Comparison of ENCODE assay signal across 1 cellular context in genomic region chr19:885536-886224, GRCh38.
A peak's percentile ranks its signal among the peaks of the same experiment; 100 is the strongest.
TF ChIP-seq lines count a peak whose summit lies in the region.

No MANE protein-coding gene starts in this region.

TF ChIP-seq in HepG2, 621 proteins besides CTCF, POLR2A, EP300 and RAD21:
- no peak for TF ChIP-seq ZNF570 (CRISPR knock-in tag; IDR thresholded peaks at IDR 0.05; ENCODE audit: borderline replicate concordance)
- TF ChIP-seq, protein P1, sequence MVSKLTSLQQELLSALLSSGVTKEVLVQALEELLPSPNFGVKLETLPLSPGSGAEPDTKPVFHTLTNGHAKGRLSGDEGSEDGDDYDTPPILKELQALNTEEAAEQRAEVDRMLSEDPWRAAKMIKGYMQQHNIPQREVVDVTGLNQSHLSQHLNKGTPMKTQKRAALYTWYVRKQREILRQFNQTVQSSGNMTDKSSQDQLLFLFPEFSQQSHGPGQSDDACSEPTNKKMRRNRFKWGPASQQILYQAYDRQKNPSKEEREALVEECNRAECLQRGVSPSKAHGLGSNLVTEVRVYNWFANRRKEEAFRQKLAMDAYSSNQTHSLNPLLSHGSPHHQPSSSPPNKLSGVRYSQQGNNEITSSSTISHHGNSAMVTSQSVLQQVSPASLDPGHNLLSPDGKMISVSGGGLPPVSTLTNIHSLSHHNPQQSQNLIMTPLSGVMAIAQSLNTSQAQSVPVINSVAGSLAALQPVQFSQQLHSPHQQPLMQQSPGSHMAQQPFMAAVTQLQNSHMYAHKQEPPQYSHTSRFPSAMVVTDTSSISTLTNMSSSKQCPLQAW (CRISPR knock-in tag; IDR thresholded peaks at IDR 0.05): no peak
- TF ChIP-seq REL (CRISPR knock-in tag; conservative IDR thresholded peaks at IDR 0.05): no peak
- TF ChIP-seq, protein P2, sequence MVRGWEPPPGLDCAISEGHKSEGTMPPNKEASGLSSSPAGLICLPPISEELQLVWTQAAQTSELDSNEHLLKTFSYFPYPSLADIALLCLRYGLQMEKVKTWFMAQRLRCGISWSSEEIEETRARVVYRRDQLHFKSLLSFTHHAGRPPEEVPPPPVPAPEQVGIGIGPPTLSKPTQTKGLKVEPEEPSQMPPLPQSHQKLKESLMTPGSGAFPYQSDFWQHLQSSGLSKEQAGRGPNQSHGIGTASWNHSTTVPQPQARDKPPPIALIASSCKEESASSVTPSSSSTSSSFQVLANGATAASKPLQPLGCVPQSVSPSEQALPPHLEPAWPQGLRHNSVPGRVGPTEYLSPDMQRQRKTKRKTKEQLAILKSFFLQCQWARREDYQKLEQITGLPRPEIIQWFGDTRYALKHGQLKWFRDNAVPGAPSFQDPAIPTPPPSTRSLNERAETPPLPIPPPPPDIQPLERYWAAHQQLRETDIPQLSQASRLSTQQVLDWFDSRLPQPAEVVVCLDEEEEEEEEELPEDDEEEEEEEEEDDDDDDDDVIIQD (CRISPR knock-in tag; IDR thresholded peaks at IDR 0.05; ENCODE audit: low read depth): no peak
- TF ChIP-seq RBFOX2 (IDR thresholded peaks at IDR 0.05; ENCODE audit: low read depth, low read length): peak; percentile 68
- TF ChIP-seq AGO2 (optimal IDR thresholded peaks at IDR 0.05; ENCODE audit: low read depth, low read length): peak; percentile 78
- TF ChIP-seq ZBTB38 (CRISPR knock-in tag; IDR thresholded peaks at IDR 0.05): 0 out of 2 replicates have a peak, but pooled peaks have one; percentile 16
- no peak for TF ChIP-seq NFYC (CRISPR knock-in tag; IDR thresholded peaks at IDR 0.05)
- TF ChIP-seq FOSL2 (CRISPR knock-in tag; IDR thresholded peaks at IDR 0.05): no peak
